In the genomic region with DNA sequence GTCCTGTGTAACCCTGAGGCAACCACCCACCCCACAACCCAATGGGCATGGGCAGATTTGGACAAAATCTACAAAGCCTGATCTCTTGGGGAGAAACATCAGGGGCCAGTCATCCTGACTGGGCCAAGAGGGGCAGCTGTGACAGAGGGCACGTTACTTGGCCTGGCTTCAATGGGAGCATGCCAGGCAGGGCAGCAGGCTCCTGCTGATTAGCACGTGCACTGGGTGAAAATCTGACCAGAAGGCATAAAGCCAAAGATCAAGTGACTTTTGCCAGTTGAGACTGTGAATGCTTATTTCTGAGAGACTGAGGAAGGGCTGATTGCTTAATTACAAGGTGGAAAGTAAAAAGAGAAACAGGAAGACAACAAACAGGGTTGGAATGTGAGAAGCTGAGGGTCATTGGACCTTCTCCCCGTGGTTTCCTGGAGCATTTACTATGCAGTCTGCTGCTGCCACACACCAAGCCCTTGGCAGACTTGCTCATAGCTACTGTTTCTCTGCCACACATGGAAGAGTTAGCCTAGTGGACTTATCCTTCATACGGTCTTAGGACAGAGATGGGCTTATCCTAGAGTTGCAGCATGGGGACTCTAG, we compare ENCODE assay signal across 1 cellular context.
TF ChIP-seq lines count a peak whose summit lies in the region.

No MANE protein-coding gene starts in this region.

TF ChIP-seq in SK-N-SH treated with all-trans-retinoic acid at 6 μM for 48 hours, 23 proteins besides CTCF, POLR2A, EP300 and RAD21 (continued from another document):
- TF ChIP-seq, protein P1, sequence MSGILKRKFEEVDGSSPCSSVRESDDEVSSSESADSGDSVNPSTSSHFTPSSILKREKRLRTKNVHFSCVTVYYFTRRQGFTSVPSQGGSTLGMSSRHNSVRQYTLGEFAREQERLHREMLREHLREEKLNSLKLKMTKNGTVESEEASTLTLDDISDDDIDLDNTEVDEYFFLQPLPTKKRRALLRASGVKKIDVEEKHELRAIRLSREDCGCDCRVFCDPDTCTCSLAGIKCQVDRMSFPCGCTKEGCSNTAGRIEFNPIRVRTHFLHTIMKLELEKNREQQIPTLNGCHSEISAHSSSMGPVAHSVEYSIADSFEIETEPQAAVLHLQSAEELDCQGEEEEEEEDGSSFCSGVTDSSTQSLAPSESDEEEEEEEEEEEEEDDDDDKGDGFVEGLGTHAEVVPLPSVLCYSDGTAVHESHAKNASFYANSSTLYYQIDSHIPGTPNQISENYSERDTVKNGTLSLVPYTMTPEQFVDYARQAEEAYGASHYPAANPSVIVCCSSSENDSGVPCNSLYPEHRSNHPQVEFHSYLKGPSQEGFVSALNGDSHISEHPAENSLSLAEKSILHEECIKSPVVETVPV (CRISPR knock-in tag; IDR thresholded peaks at IDR 0.05) = no peak
- TF ChIP-seq, protein P2, sequence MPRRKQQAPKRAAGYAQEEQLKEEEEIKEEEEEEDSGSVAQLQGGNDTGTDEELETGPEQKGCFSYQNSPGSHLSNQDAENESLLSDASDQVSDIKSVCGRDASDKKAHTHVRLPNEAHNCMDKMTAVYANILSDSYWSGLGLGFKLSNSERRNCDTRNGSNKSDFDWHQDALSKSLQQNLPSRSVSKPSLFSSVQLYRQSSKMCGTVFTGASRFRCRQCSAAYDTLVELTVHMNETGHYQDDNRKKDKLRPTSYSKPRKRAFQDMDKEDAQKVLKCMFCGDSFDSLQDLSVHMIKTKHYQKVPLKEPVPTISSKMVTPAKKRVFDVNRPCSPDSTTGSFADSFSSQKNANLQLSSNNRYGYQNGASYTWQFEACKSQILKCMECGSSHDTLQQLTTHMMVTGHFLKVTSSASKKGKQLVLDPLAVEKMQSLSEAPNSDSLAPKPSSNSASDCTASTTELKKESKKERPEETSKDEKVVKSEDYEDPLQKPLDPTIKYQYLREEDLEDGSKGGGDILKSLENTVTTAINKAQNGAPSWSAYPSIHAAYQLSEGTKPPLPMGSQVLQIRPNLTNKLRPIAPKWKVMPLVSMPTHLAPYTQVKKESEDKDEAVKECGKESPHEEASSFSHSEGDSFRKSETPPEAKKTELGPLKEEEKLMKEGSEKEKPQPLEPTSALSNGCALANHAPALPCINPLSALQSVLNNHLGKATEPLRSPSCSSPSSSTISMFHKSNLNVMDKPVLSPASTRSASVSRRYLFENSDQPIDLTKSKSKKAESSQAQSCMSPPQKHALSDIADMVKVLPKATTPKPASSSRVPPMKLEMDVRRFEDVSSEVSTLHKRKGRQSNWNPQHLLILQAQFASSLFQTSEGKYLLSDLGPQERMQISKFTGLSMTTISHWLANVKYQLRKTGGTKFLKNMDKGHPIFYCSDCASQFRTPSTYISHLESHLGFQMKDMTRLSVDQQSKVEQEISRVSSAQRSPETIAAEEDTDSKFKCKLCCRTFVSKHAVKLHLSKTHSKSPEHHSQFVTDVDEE (CRISPR knock-in tag; IDR thresholded peaks at IDR 0.05) = no peak
- no peak for TF ChIP-seq ZNF70 (CRISPR knock-in tag; IDR thresholded peaks at IDR 0.05)
TF ChIP-seq in SK-N-SH treated with all-trans-retinoic acid at 6 μM for 48 hours: peak in this region for 0.
